Comparison of ENCODE assay signal across 19 cellular contexts in genomic region chr6:153702671-153703070, GRCh38.
"Had no signal": no experiment of that assay in that cellular context is flagged by ENCODE, and none has a peak within 500 bp of the region (broad histone marks: within the 10 kb centered on the region; RNA-seq: fewer than 3 reads in every experiment).

No MANE protein-coding gene starts in this region.

- H3K4me2 ChIP-seq: KMS-11 had no signal

- ATAC-seq: activated CD4-positive, CD25-positive, alpha-beta regulatory T cell treated with anti-CD3 and anti-CD28 coated beads, Interleukin-2, amount 50 U/mL, for 24 hours; activated CD8-positive, alpha-beta T cell treated with anti-CD3 and anti-CD28 coated beads for 36 hours; SK-N-SH treated with all-trans-retinoic acid at 6 μM for 48 hours had no signal

- H3K27ac ChIP-seq: KMS-11, SJSA1 had no signal

- DNase-seq: activated CD4-positive, alpha-beta T cell treated with anti-CD3 and anti-CD28 coated beads for 4 hours; activated CD8-positive, alpha-beta T cell treated with anti-CD3 and anti-CD28 coated beads for 36 hours; activated effector memory CD4-positive, alpha-beta T cell treated with Interleukin-2 at 50 U/mL for 16 hours; activated naive CD4-positive, alpha-beta T cell; activated T-cell treated with anti-CD3 and anti-CD28 coated beads, Interleukin-2, amount 50 U/mL, for 24 hours; aorta; central memory CD4-positive, alpha-beta T cell; MM.1S; NCI-H1105 treated with DMSO at 0.1 percent for 48 hours; NCI-H1436 treated with DMSO at 0.1 percent for 48 hours; NCI-H187; NCI-H2081; NCI-H69; SHP77; SW 1271 had no signal

- H3K9ac ChIP-seq: KMS-11 had no signal

- H3K4me3 ChIP-seq: SJSA1 had no signal

- H3K27me3 ChIP-seq: SJSA1 had no signal

- H3K36me3 ChIP-seq: SJSA1 had no signal

- H3K4me1 ChIP-seq: SJSA1 had no signal
